1 cellular context compared by ENCODE assay signal in the genomic region with DNA sequence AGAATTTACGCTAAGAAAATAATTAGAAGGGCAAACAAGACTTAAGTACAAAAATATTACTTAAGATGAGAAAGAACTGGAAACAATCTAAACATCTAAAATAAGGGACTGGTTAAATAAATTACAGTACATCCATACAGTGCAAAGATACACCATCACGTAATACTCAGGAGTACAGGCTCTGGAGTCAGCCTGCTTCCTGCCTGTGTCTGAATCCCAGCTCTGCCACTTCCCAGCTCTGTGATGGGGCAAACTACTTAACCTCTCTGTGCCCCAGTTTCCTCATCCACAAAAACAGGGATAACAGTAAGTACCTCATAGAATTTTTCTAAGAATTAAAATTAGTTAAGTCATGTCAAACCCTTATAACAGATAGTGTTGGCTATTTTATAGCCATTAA.
TF ChIP-seq lines count a peak whose summit lies in the region.

No MANE protein-coding gene starts in this region.

TF ChIP-seq in WTC11, 78 proteins besides CTCF, POLR2A, EP300 and RAD21:
- TF ChIP-seq HMGA2 (CRISPR knock-in tag; IDR thresholded peaks at IDR 0.05), result no peak
- no peak for TF ChIP-seq CREM (CRISPR knock-in tag; IDR thresholded peaks at IDR 0.05)
- TF ChIP-seq ZNF396 (CRISPR knock-in tag; IDR thresholded peaks at IDR 0.05; ENCODE audit: borderline replicate concordance), result no peak
- TF ChIP-seq ZNF121 (CRISPR knock-in tag; IDR thresholded peaks at IDR 0.05), result no peak
